ENCODE assay signal across 15 cellular contexts in the genomic region with DNA sequence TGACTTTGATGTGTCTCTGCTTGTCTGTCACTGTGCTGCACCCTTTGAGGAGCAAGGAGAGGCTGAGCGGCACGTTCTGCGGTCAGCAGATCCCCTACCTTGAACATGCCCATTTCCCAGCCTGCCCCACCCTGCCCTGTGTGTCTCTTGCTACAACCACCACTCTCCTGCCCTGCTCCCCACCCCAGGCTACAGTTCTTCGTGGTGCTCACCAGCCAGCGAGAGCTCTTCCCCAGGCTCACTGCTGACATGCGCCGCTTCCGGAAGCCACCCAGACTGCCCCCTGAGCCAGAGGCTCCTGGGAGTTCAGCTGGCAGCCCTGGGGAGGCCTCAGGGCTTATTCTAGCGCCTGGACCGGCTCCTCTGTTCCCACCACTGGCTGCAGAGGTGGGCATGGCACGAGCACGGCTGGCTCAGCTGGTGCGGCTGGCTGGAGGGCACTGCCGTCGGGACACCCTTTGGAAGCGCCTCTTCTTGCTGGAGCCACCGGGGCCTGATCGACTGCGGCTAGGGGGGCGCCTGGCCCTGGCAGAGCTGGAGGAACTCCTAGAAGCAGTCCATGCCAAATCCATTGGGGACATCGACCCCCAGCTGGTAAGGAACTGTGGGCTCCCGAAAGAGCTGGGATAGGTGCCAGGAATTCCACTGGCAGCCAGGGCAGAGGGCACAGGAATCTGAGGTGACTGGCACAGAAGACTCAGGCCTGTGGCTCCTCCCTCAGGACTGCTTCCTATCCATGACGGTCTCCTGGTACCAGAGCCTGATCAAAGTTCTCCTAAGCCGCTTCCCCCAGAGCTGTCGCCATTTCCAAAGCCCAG. TPM values are rescaled to one million over a fixed set of nuclear protein-coding genes. Genes with fewer than 3 reads are reported as not detected.
DNase-seq lines count a peak whose midpoint lies in the region; ATAC-seq, FAIRE-seq and TF ChIP-seq lines count a peak whose summit lies in the region.
"Had no signal": no experiment of that assay in that cellular context is flagged by ENCODE, and none has a peak within 500 bp of the region (broad histone marks: within the 10 kb centered on the region; RNA-seq: fewer than 3 reads in every experiment).

No MANE protein-coding gene starts in this region.

- no peak overlapping the region for H3K27ac Mint-ChIP-seq in neural progenitor cell
- H3K27ac Mint-ChIP-seq in activated CD4-positive, alpha-beta T cell treated with anti-CD3 and anti-CD28 coated beads for 36 hours = no peak overlapping the region
- H3K27ac Mint-ChIP-seq: activated CD4-positive, alpha-beta T cell treated with anti-CD3 and anti-CD28 coated beads, Interleukin-2, amount 10 ng/mL, durations not matched to agents 7 days and 5 days had no signal

- peak overlapping the region in 2 of 5 donors; percentile 23 to 53 for H3K27ac ChIP-seq in stomach
- no peak overlapping the region for H3K27ac ChIP-seq in neural progenitor cell
- H3K27ac ChIP-seq: hepatocyte had no signal

- no peaks in the 10 kb centered on the region for H3K27me3 ChIP-seq in stomach
- no peaks in the 10 kb centered on the region for H3K27me3 ChIP-seq in neural progenitor cell
- H3K27me3 ChIP-seq: hepatocyte had no signal

- no peaks in the 10 kb centered on the region for H3K79me2 ChIP-seq in neural progenitor cell (ENCODE audit: low read depth)
- H3K79me2 ChIP-seq: hepatocyte had no signal

- peaks cover under 1 to 28% (median 13%) of the 10 kb centered on the region in 4 donors for H3K4me1 ChIP-seq in stomach
- H3K4me1 ChIP-seq in neural progenitor cell = peaks cover 9% of the 10 kb centered on the region

- H2AFZ ChIP-seq in neural progenitor cell (replicated peaks) = no peak overlapping the region
- H2AFZ ChIP-seq: hepatocyte had no signal

- peaks cover 9% of the 10 kb centered on the region for H3F3A ChIP-seq in neural progenitor cell (ENCODE audit: low read depth)

- no peak overlapping the region for H3K4me3 Mint-ChIP-seq in neural progenitor cell
- no peak overlapping the region for H3K4me3 Mint-ChIP-seq in activated CD4-positive, alpha-beta T cell treated with anti-CD3 and anti-CD28 coated beads for 36 hours
- H3K4me3 Mint-ChIP-seq: activated CD4-positive, alpha-beta T cell treated with anti-CD3 and anti-CD28 coated beads, Interleukin-2, amount 10 ng/mL, durations not matched to agents 7 days and 5 days had no signal

- TF ChIP-seq CTCF in stomach (IDR thresholded peaks at IDR 0.05) (no peak), neural progenitor cell (IDR thresholded peaks at IDR 0.05) (no peak)

- H3K36me3 ChIP-seq in stomach (peaks cover 74 to 94% (median 91%) of the 10 kb centered on the region in 4 donors), neural progenitor cell (no peaks in the 10 kb centered on the region)

- TF ChIP-seq EP300 in stomach (IDR thresholded peaks at IDR 0.05) = no peak

- no peak overlapping the region for H3K9ac ChIP-seq in neural progenitor cell

- DNase-seq in RCC 7860 (ENCODE audit: low spot score) (peak; percentile 13), dermis blood vessel endothelial cell (peak; percentile 43), left colon (peak in 1 of 2 donors; percentile 6), stomach (peak; percentile 24), SIG-M5 treated with dmso at 0.1 percent for 504 hours (lab: John Stamatoyannopoulos, UW; ENCODE audit: unreplicated experiment) (no peak), neural progenitor cell (ENCODE audit: low spot score) (no peak)
- no peak for DNase-seq in activated CD4-positive, alpha-beta T cell treated with anti-CD3 and anti-CD28 coated beads for 36 hours
- DNase-seq: activated CD4-positive, alpha-beta T cell treated with anti-CD3 and anti-CD28 coated beads, Interleukin-2, amount 10 ng/mL, durations not matched to agents 7 days and 5 days; cortex of kidney; NCI-H1092; NCI-H510A treated with DMSO at 0.1 percent for 48 hours had no signal

- H3K4me1 Mint-ChIP-seq in neural progenitor cell = peaks cover 23% of the 10 kb centered on the region
- peaks cover 6% of the 10 kb centered on the region for H3K4me1 Mint-ChIP-seq in activated CD4-positive, alpha-beta T cell treated with anti-CD3 and anti-CD28 coated beads for 36 hours

- peaks cover 59% of the 10 kb centered on the region for H3K36me3 Mint-ChIP-seq in neural progenitor cell
- peaks cover 30% of the 10 kb centered on the region for H3K36me3 Mint-ChIP-seq in activated CD4-positive, alpha-beta T cell treated with anti-CD3 and anti-CD28 coated beads for 36 hours (ENCODE audit: low read depth)

- WGBS in stomach, 5 donors = 74 to 84% (median 77%) methylated on average over 11 to 25 of the region's 25 CpGs

- H3K27me3 Mint-ChIP-seq in neural progenitor cell (ENCODE audit: insufficient read depth, low read depth) = peaks cover 9% of the 10 kb centered on the region
- H3K27me3 Mint-ChIP-seq in activated CD4-positive, alpha-beta T cell treated with anti-CD3 and anti-CD28 coated beads for 36 hours = no peaks in the 10 kb centered on the region
- H3K27me3 Mint-ChIP-seq: activated CD4-positive, alpha-beta T cell treated with anti-CD3 and anti-CD28 coated beads, Interleukin-2, amount 10 ng/mL, durations not matched to agents 7 days and 5 days had no signal

- POLR2A ChIA-PET in activated CD4-positive, alpha-beta T cell treated with anti-CD3 and anti-CD28 coated beads for 36 hours (lab: Charles Lee) = no interaction called here

- ATAC-seq in left colon = peak; percentile 20
- ATAC-seq in activated CD4-positive, alpha-beta T cell treated with anti-CD3 and anti-CD28 coated beads for 36 hours = no peak
- ATAC-seq: activated naive CD4-positive, alpha-beta T cell treated with anti-CD3 and anti-CD28 coated beads, Interleukin-2, amount 50 U/mL, for 72 hours had no signal

- H3K9me3 ChIP-seq in stomach = no peaks in the 10 kb centered on the region
- H3K9me3 ChIP-seq in neural progenitor cell (ENCODE audit: low read depth) = no peaks in the 10 kb centered on the region

- H3K4me3 ChIP-seq in stomach (no peak overlapping the region), neural progenitor cell (no peak overlapping the region)
- H3K4me3 ChIP-seq: hepatocyte had no signal

- H3K4me2 ChIP-seq in neural progenitor cell = no peak overlapping the region
- H3K4me2 ChIP-seq: hepatocyte had no signal

- intact Hi-C loops in left colon (cut with DNase I, micrococcal nuclease) = no loop called here
- intact Hi-C loops in stomach (cut with DNase I; ENCODE audit: low total_unique reads) = no loop called here
- intact Hi-C loops in activated CD4-positive, alpha-beta T cell treated with anti-CD3 and anti-CD28 coated beads for 36 hours (cut with DNase I, micrococcal nuclease) = no loop called here

- H3K9me3 Mint-ChIP-seq in neural progenitor cell = no peaks in the 10 kb centered on the region
- no peaks in the 10 kb centered on the region for H3K9me3 Mint-ChIP-seq in activated CD4-positive, alpha-beta T cell treated with anti-CD3 and anti-CD28 coated beads for 36 hours (ENCODE audit: low read depth)
- H3K9me3 Mint-ChIP-seq: activated CD4-positive, alpha-beta T cell treated with anti-CD3 and anti-CD28 coated beads, Interleukin-2, amount 10 ng/mL, durations not matched to agents 7 days and 5 days; activated naive CD4-positive, alpha-beta T cell treated with anti-CD3 and anti-CD28 coated beads, Interleukin-2, amount 50 U/mL, for 72 hours; neural crest cell had no signal

- H4K20me1 ChIP-seq in neural progenitor cell (ENCODE audit: low read depth) = peaks cover 9% of the 10 kb centered on the region

- CTCF ChIA-PET in activated CD4-positive, alpha-beta T cell treated with anti-CD3 and anti-CD28 coated beads for 36 hours (lab: Charles Lee) = no interaction called here

- no peak for TF ChIP-seq POLR2A in stomach (IDR thresholded peaks at IDR 0.05)

- FAIRE-seq in RCC 7860 (lab: Jason Lieb, UNC) = no peak
- FAIRE-seq: islet of Langerhans had no signal

RNA-seq across cellular contexts. Expression of a gene that starts 5.6 kb away (rescaled TPM):
- total RNA-seq in dermis blood vessel endothelial cell (96.1 and 207 TPM in 2 replicates), left colon (10 to 100 TPM; 60.9 to 74.3 TPM), stomach (10 to 100 TPM; 24.4 to 77.6 (median 43.6) TPM), neural progenitor cell (ENCODE audit: low replicate concordance) (10.3 and 26.8 TPM in 2 replicates)
- polyA plus RNA-seq in stomach = 100 to 1,000 TPM in 2 of 3 donors, 10 to 100 TPM in 1; 64.2 to 173 (median 143) TPM
- 10 to 100 TPM; 10.8 to 13.5 TPM for total RNA-seq in activated CD4-positive, alpha-beta T cell treated with anti-CD3 and anti-CD28 coated beads for 36 hours

RNA-seq across cellular contexts. Expression of a gene that starts 58.4 kb away (rescaled TPM):
- total RNA-seq in dermis blood vessel endothelial cell = 18.9 and 24.8 TPM in 2 replicates
- total RNA-seq in left colon = 10 to 100 TPM; 49.5 to 73.2 TPM
- 10 to 100 TPM; 49.6 to 69.3 (median 56.7) TPM for total RNA-seq in stomach
- 10 to 100 TPM in 1 of 3 donors, 1 to 10 TPM in 2; 4.9 to 10.2 (median 9.3) TPM for polyA plus RNA-seq in stomach
- total RNA-seq in neural progenitor cell (ENCODE audit: low replicate concordance) = 11.0 and 16.8 TPM in 2 replicates
- 10 to 100 TPM; 33.6 to 36.3 TPM for total RNA-seq in activated CD4-positive, alpha-beta T cell treated with anti-CD3 and anti-CD28 coated beads for 36 hours

RNA-seq across cellular contexts. Expression of a gene that starts 58.5 kb away (rescaled TPM):
- total RNA-seq in dermis blood vessel endothelial cell (45.9 and 51.9 TPM in 2 replicates), left colon (10 to 100 TPM; 39.1 to 39.5 TPM), stomach (10 to 100 TPM in 4 of 5 donors, 1 to 10 TPM in 1; 5.8 to 52.2 (median 29.6) TPM), neural progenitor cell (ENCODE audit: low replicate concordance) (15.1 and 23.6 TPM in 2 replicates)
- 10 to 100 TPM; 28.3 to 46.1 (median 30.6) TPM for polyA plus RNA-seq in stomach
- 10 to 100 TPM; 32.3 to 36.6 TPM for total RNA-seq in activated CD4-positive, alpha-beta T cell treated with anti-CD3 and anti-CD28 coated beads for 36 hours

Comparison
In these comparisons a context has a peak if more than half of its experiments do, and no peak if none do; other contexts are left out.
1. DNase-seq: peak in RCC 7860 (single experiment), dermis blood vessel endothelial cell (single experiment) and stomach (single experiment); none in SIG-M5 treated with dmso at 0.1 percent for 504 hours (single experiment), neural progenitor cell (single experiment) and activated CD4-positive, alpha-beta T cell treated with anti-CD3 and anti-CD28 coated beads for 36 hours (single experiment).